In genomic region chr6:128882560-128882959, GRCh38 we compare ENCODE assay signal across 10 cellular contexts. TPM values are rescaled to one million over a fixed set of nuclear protein-coding genes. Genes with fewer than 3 reads are reported as not detected.
DNase-seq lines count a peak whose midpoint lies in the region; ATAC-seq and TF ChIP-seq lines count a peak whose summit lies in the region.
"Had no signal": no experiment of that assay in that cellular context is flagged by ENCODE, and none has a peak within 500 bp of the region (broad histone marks: within the 10 kb centered on the region; RNA-seq: fewer than 3 reads in every experiment).

No MANE protein-coding gene starts in this region.

- no peaks in the 10 kb centered on the region for H3K79me2 ChIP-seq in GM23338 (replicated peaks; ENCODE audit: insufficient read depth)

- peak; percentile 74 for ATAC-seq in GM23338
- ATAC-seq in activated T-helper 17 cell treated with anti-CD3 and anti-CD28 coated beads, Interleukin-2, amount 50 U/mL, for 72 hours (replicated peaks), result no peak
- ATAC-seq in right cardiac atrium, result peak; percentile 25 to 52
- no peak for ATAC-seq in HG02763 (IDR thresholded peaks at IDR 0.05; ENCODE audit: unreplicated experiment)
- ATAC-seq in GM21619 (IDR thresholded peaks at IDR 0.05; ENCODE audit: unreplicated experiment), result no peak
- no peak for ATAC-seq in left colon

- peaks cover 10% of the 10 kb centered on the region for H3K4me1 Mint-ChIP-seq in GM23338
- no peaks in the 10 kb centered on the region for H3K4me1 Mint-ChIP-seq in activated T-helper 17 cell treated with anti-CD3 and anti-CD28 coated beads, Interleukin-2, amount 50 U/mL, for 72 hours
- H3K4me1 Mint-ChIP-seq: central memory CD8-positive, alpha-beta T cell had no signal

- no peaks in the 10 kb centered on the region for H3K9me3 Mint-ChIP-seq in GM23338
- H3K9me3 Mint-ChIP-seq in activated T-helper 17 cell treated with anti-CD3 and anti-CD28 coated beads, Interleukin-2, amount 50 U/mL, for 72 hours, result no peaks in the 10 kb centered on the region
- H3K9me3 Mint-ChIP-seq: central memory CD8-positive, alpha-beta T cell had no signal

- 24% methylated on average over 2 of the region's 2 CpGs for WGBS in right cardiac atrium

- no peaks in the 10 kb centered on the region for H3K27me3 ChIP-seq in GM23338 (ENCODE audit: insufficient read depth)
- H3K27me3 ChIP-seq in right cardiac atrium (ENCODE audit: control insufficient read depth, insufficient read depth), result no peaks in the 10 kb centered on the region

- H3K4me3 ChIP-seq in GM23338, result peak overlapping the region; percentile 59
- H3K4me3 ChIP-seq in right cardiac atrium (ENCODE audit: low read length), result peak overlapping the region; percentile 68
- H3K4me3 ChIP-seq in skeletal muscle cell (ENCODE audit: low read depth, low read length), result peak overlapping the region; percentile 57

- H3K27ac Mint-ChIP-seq in GM23338, result no peak overlapping the region
- H3K27ac Mint-ChIP-seq in activated T-helper 17 cell treated with anti-CD3 and anti-CD28 coated beads, Interleukin-2, amount 50 U/mL, for 72 hours, result no peak overlapping the region

- no peak overlapping the region for H3K27ac ChIP-seq in GM23338 (ENCODE audit: low read depth)
- H3K27ac ChIP-seq in right cardiac atrium (ENCODE audit: low read length), result peak overlapping the region; percentile 91

- H3K36me3 Mint-ChIP-seq in GM23338 (ENCODE audit: low read depth), result no peaks in the 10 kb centered on the region
- no peaks in the 10 kb centered on the region for H3K36me3 Mint-ChIP-seq in activated T-helper 17 cell treated with anti-CD3 and anti-CD28 coated beads, Interleukin-2, amount 50 U/mL, for 72 hours (ENCODE audit: low read depth)

- H3K36me3 ChIP-seq in GM23338 (ENCODE audit: insufficient read depth), result no peaks in the 10 kb centered on the region

- peak overlapping the region; percentile 80 for H2AFZ ChIP-seq in GM23338

- H3K4me1 ChIP-seq in GM23338 (ENCODE audit: insufficient read depth), result peaks cover 6% of the 10 kb centered on the region
- no peaks in the 10 kb centered on the region for H3K4me1 ChIP-seq in right cardiac atrium (ENCODE audit: control insufficient read depth, insufficient read depth, low read length)

- TF ChIP-seq CTCF in GM23338 (conservative IDR thresholded peaks at IDR 0.05; ENCODE audit: low read depth in 2 of 2), result no peak

- peaks cover 7% of the 10 kb centered on the region for H3K27me3 Mint-ChIP-seq in GM23338 (ENCODE audit: insufficient read depth, low read depth, poor library complexity)
- H3K27me3 Mint-ChIP-seq in activated T-helper 17 cell treated with anti-CD3 and anti-CD28 coated beads, Interleukin-2, amount 50 U/mL, for 72 hours, result peaks cover 27% of the 10 kb centered on the region

- DNase-seq in GM23338 (ENCODE audit: low spot score) (peak; percentile 38), right cardiac atrium (no peak), skeletal muscle cell (ENCODE audit: low read depth) (no peak), HuH-7 (ENCODE audit: low spot score) (no peak), left colon (no peak)
- DNase-seq: NK-92 treated with Interleukin-12 subunit alpha and Interleukin-12 subunit beta, amount 100 ng/mL, for 24 hours had no signal

- H3K9me3 ChIP-seq in right cardiac atrium (ENCODE audit: control insufficient read depth, low read length), result no peaks in the 10 kb centered on the region

- H3K4me2 ChIP-seq in GM23338, result peak overlapping the region; percentile 79

- peak overlapping the region; percentile 78 for H3K4me3 Mint-ChIP-seq in GM23338
- H3K4me3 Mint-ChIP-seq in activated T-helper 17 cell treated with anti-CD3 and anti-CD28 coated beads, Interleukin-2, amount 50 U/mL, for 72 hours, result peak overlapping the region; percentile 66
- H3K4me3 Mint-ChIP-seq: central memory CD8-positive, alpha-beta T cell had no signal

- H3F3A ChIP-seq in GM23338 (replicated peaks; ENCODE audit: low read depth), result no peaks in the 10 kb centered on the region

- H3K9me2 ChIP-seq in GM23338 (ENCODE audit: insufficient read depth), result no peaks in the 10 kb centered on the region

- intact Hi-C loops in right cardiac atrium (cut with DNase I), result no loop called here
- intact Hi-C loops in left colon (cut with DNase I, micrococcal nuclease), result no loop called here

- no peaks in the 10 kb centered on the region for H4K20me1 ChIP-seq in GM23338 (replicated peaks; ENCODE audit: insufficient read depth)

TF ChIP-seq in GM23338, 12 proteins besides CTCF, POLR2A, EP300 and RAD21:
- no peak for TF ChIP-seq ZNF462 (CRISPR knock-in tag; IDR thresholded peaks at IDR 0.05)
- TF ChIP-seq STAT1 (IDR thresholded peaks at IDR 0.05; ENCODE audit: unreplicated experiment), result no peak
- no peak for TF ChIP-seq NANOG (IDR thresholded peaks at IDR 0.05; ENCODE audit: borderline replicate concordance)
- TF ChIP-seq EZH2 (IDR thresholded peaks at IDR 0.05; ENCODE audit: low read depth, unreplicated experiment), result no peak
- TF ChIP-seq ZNF331 (CRISPR knock-in tag; IDR thresholded peaks at IDR 0.05; ENCODE audit: low read depth), result no peak
- TF ChIP-seq ZNF114 (CRISPR knock-in tag; IDR thresholded peaks at IDR 0.05), result no peak
- TF ChIP-seq POLR2AphosphoS5 (IDR thresholded peaks at IDR 0.05; ENCODE audit: low read depth), result no peak
- TF ChIP-seq ETS1 (IDR thresholded peaks at IDR 0.05), result no peak

RNA-seq across cellular contexts. Expression of gene LAMA2, which starts 0.4 kb away (rescaled TPM):
- 4.4 and 6.4 TPM in 2 replicates for total RNA-seq in GM23338 (2014; rRNA removed; shearing (Covaris generic))
- 0.61 and 0.91 TPM in 2 replicates for polyA plus RNA-seq in GM23338 (2016; fragmentation: Nextera tagmentation; extraction: Ambion mirVana)
- total RNA-seq in activated T-helper 17 cell treated with anti-CD3 and anti-CD28 coated beads, Interleukin-2, amount 50 U/mL, for 72 hours, result under 1 TPM; 0.28 to 0.40 TPM
- total RNA-seq in right cardiac atrium, result 100 to 1,000 TPM; 134 to 176 (median 148) TPM
- 28.7 TPM for polyA plus RNA-seq in right cardiac atrium
- total RNA-seq in left colon, result 10 to 100 TPM in 1 of 2 donors, 1 to 10 TPM in 1; 7.0 to 14.4 TPM

Comparison
In these comparisons a context has a peak if more than half of its experiments do, and no peak if none do; other contexts are left out.
1. ATAC-seq: peak in GM23338 (single experiment) and right cardiac atrium (2 of 2); none in activated T-helper 17 cell treated with anti-CD3 and anti-CD28 coated beads, Interleukin-2, amount 50 U/mL, for 72 hours (single experiment), HG02763 (single experiment), GM21619 (single experiment) and left colon (single experiment).
2. RNA of gene LAMA2, which starts 0.4 kb away (total RNA-seq): 134 to 176 TPM in right cardiac atrium; 7.0 to 14.4 TPM in left colon, 4.4 to 6.4 TPM in GM23338 and 0.28 to 0.40 TPM in activated T-helper 17 cell treated with anti-CD3 and anti-CD28 coated beads, Interleukin-2, amount 50 U/mL, for 72 hours; every median in the first group is over 4 times any median in the second.
3. Peak in every context shown above with its lines, with median percentiles within 50 percentile points of each other: H3K4me3 ChIP-seq.